In the genomic region with DNA sequence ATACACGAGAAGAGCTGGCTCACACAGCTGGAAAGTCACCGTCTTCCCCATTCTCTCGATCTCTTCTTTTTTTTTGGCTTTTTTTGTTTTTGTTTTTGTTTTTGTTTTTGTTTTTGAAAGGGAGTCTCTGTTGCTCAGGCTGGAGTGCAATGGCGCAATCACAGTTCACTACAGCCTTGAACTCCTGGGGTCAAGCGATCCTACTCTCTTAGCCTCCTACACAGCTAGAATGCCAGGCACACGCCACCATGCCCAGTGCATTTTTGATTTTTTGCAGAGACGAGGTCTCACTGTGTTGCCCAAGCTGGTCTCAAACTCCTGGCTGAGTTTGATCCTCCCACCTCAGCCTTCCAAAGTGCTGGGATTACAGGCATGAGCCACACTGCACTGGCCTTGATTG, we compare ENCODE assay signal across 20 cellular contexts. TPM values are rescaled to one million over a fixed set of nuclear protein-coding genes. Genes with fewer than 3 reads are reported as not detected.
DNase-seq lines count a peak whose midpoint lies in the region; ATAC-seq and TF ChIP-seq lines count a peak whose summit lies in the region.
"Had no signal": no experiment of that assay in that cellular context is flagged by ENCODE, and none has a peak within 500 bp of the region (broad histone marks: within the 10 kb centered on the region; RNA-seq: fewer than 3 reads in every experiment).

No MANE protein-coding gene starts in this region.

- no peaks in the 10 kb centered on the region; a peak in 1 of 22 replicates for H3K27me3 ChIP-seq in BLaER1 treated with 17β-estradiol and CSF1 and Interleukin-3, amounts not matched to agents 10 nM and 100 nM
- H3K27me3 ChIP-seq in breast epithelium (no peaks in the 10 kb centered on the region), gastroesophageal sphincter (peaks cover 7% of the 10 kb centered on the region), skeletal muscle tissue (ENCODE audit: control insufficient read depth in 3 of 3, insufficient read depth in 3 of 3, low read length in 3 of 3) (no peaks in the 10 kb centered on the region)
- no peaks in the 10 kb centered on the region for H3K27me3 ChIP-seq in CD8-positive, alpha-beta T cell (ENCODE audit: insufficient read depth, low read length)
- H3K27me3 ChIP-seq: thyroid gland had no signal

- H3K27me3 Mint-ChIP-seq in CD8-positive, alpha-beta T cell (ENCODE audit: low read depth) = no peaks in the 10 kb centered on the region

- no peaks in the 10 kb centered on the region for H3K36me3 Mint-ChIP-seq in CD8-positive, alpha-beta T cell

- H3K27ac Mint-ChIP-seq in CD8-positive, alpha-beta T cell = no peak overlapping the region
- H3K27ac Mint-ChIP-seq: CD4-positive, CD25-positive, alpha-beta regulatory T cell had no signal

- no peaks in the 10 kb centered on the region for H3K9me3 Mint-ChIP-seq in CD8-positive, alpha-beta T cell
- H3K9me3 Mint-ChIP-seq: CD4-positive, CD25-positive, alpha-beta regulatory T cell had no signal

- peaks cover 13% of the 10 kb centered on the region for H3K4me1 Mint-ChIP-seq in CD8-positive, alpha-beta T cell (ENCODE audit: low read depth)

- 77 to 81% methylated on average over 3 of the region's 7 CpGs for WGBS in gastroesophageal sphincter (ENCODE audit: low coverage in 1 of 2), 2 donors

- no peak overlapping the region for H3K9ac ChIP-seq in BLaER1 treated with 17β-estradiol and CSF1 and Interleukin-3, amounts not matched to agents 10 nM and 100 nM
- no peak overlapping the region for H3K9ac ChIP-seq in skeletal muscle tissue (ENCODE audit: low read depth in 1 of 3, low read length in 3 of 3)

- CTCF ChIA-PET in CD8-positive, alpha-beta T cell (lab: Charles Lee) = interaction anchor here (1.0 to 4.9 kb wide), 3 partner anchors 34 to 121 kb away, joined by 3 to 24 read pairs (median 5); partner anchors contain the start of gene FXYD5

- no peak for TF ChIP-seq CTCF in breast epithelium (IDR thresholded peaks at IDR 0.05)
- TF ChIP-seq CTCF in gastroesophageal sphincter (IDR thresholded peaks at IDR 0.05) = no peak
- TF ChIP-seq CTCF in CD8-positive, alpha-beta T cell (IDR thresholded peaks at IDR 0.05) = no peak

- ATAC-seq in gastroesophageal sphincter = no peak
- ATAC-seq in GM21786 (IDR thresholded peaks at IDR 0.05; ENCODE audit: unreplicated experiment) = no peak
- ATAC-seq in CD8-positive, alpha-beta T cell = no peak
- ATAC-seq: Panc1 had no signal

- H3K4me1 ChIP-seq in BLaER1 treated with 17β-estradiol and CSF1 and Interleukin-3, amounts not matched to agents 10 nM and 100 nM = peaks cover 57 to 76% (median 70%) of the 10 kb centered on the region in 10 experiments
- H3K4me1 ChIP-seq in breast epithelium = peaks cover 3 to 28% of the 10 kb centered on the region in 2 donors
- peaks cover 0 to 45% (median 0%) of the 10 kb centered on the region in 3 donors for H3K4me1 ChIP-seq in gastroesophageal sphincter
- peaks cover 29 to 45% (median 34%) of the 10 kb centered on the region in 3 donors for H3K4me1 ChIP-seq in skeletal muscle tissue (ENCODE audit: control insufficient read depth in 3 of 3, insufficient read depth in 3 of 3, low read length in 3 of 3)
- H3K4me1 ChIP-seq in CD8-positive, alpha-beta T cell (ENCODE audit: insufficient read depth, low read length) = peaks cover 13% of the 10 kb centered on the region

- intact Hi-C loops in breast epithelium (cut with DNase I; ENCODE audit: low total_unique reads) = no loop called here
- intact Hi-C loops in CD8-positive, alpha-beta T cell (cut with DNase I, micrococcal nuclease) = no loop called here

- DNase-seq in breast epithelium (ENCODE audit: low spot score in 2 of 2) (no peak), islet precursor cell (no peak), C1 segment of cervical spinal cord (lab: John Stamatoyannopoulos, UW) (no peak)
- DNase-seq in CD8-positive, alpha-beta T cell = no peak
- DNase-seq: activated CD4-positive, alpha-beta T cell treated with anti-CD3 and anti-CD28 coated beads for 48 hours; activated CD8-positive, alpha-beta memory T cell treated with anti-CD3 and anti-CD28 coated beads, Interleukin-2, amount 50 U/mL, for 4 hours; activated naive CD4-positive, alpha-beta T cell treated with Interleukin-2 at 50 U/mL for 16 hours; CD4-positive, CD25-positive, alpha-beta regulatory T cell; DMS79; KBM-7; NCI-H1092; thyroid gland had no signal

- TF ChIP-seq POLR2A in breast epithelium (IDR thresholded peaks at IDR 0.05) (no peak), gastroesophageal sphincter (IDR thresholded peaks at IDR 0.05) (no peak)

- peak overlapping the region in 6 of 11 experiments; percentile 11 to 57 (median 44); a peak in 6 of 22 replicates for H3K27ac ChIP-seq in BLaER1 treated with 17β-estradiol and CSF1 and Interleukin-3, amounts not matched to agents 10 nM and 100 nM
- H3K27ac ChIP-seq in breast epithelium = peak overlapping the region; percentile 86 to 90
- peak overlapping the region in 3 of 4 donors; percentile 60 to 91 (median 68) for H3K27ac ChIP-seq in gastroesophageal sphincter
- H3K27ac ChIP-seq in skeletal muscle tissue (ENCODE audit: low read depth, low read length) = peak overlapping the region; percentile 78
- no peak overlapping the region for H3K27ac ChIP-seq in CD8-positive, alpha-beta T cell (ENCODE audit: low read depth, low read length)
- H3K27ac ChIP-seq: thyroid gland had no signal

- no peaks in the 10 kb centered on the region for H3K36me3 ChIP-seq in BLaER1 treated with 17β-estradiol and CSF1 and Interleukin-3, amounts not matched to agents 10 nM and 100 nM
- no peaks in the 10 kb centered on the region for H3K36me3 ChIP-seq in breast epithelium
- H3K36me3 ChIP-seq in gastroesophageal sphincter = no peaks in the 10 kb centered on the region
- no peaks in the 10 kb centered on the region for H3K36me3 ChIP-seq in skeletal muscle tissue (ENCODE audit: control insufficient read depth in 3 of 3, insufficient read depth in 3 of 3, low read length in 3 of 3)
- H3K36me3 ChIP-seq in CD8-positive, alpha-beta T cell (ENCODE audit: insufficient read depth, low read length) = no peaks in the 10 kb centered on the region
- H3K36me3 ChIP-seq: thyroid gland had no signal

- no peak for TF ChIP-seq EP300 in gastroesophageal sphincter (IDR thresholded peaks at IDR 0.05)

- H3K4me3 ChIP-seq in BLaER1 treated with 17β-estradiol and CSF1 and Interleukin-3, amounts not matched to agents 10 nM and 100 nM = no peak overlapping the region
- H3K4me3 ChIP-seq in breast epithelium (peak overlapping the region in 2 of 3 donors; percentile 60 to 75), gastroesophageal sphincter (no peak overlapping the region), skeletal muscle tissue (ENCODE audit: low read length in 3 of 3) (no peak overlapping the region)
- H3K4me3 ChIP-seq in CD8-positive, alpha-beta T cell (ENCODE audit: low read depth, low read length) = no peak overlapping the region
- H3K4me3 ChIP-seq: thyroid gland had no signal

- no peaks in the 10 kb centered on the region for H4K20me1 ChIP-seq in BLaER1 treated with 17β-estradiol and CSF1 and Interleukin-3, amounts not matched to agents 10 nM and 100 nM

- H3K9me3 ChIP-seq in BLaER1 treated with 17β-estradiol and CSF1 and Interleukin-3, amounts not matched to agents 10 nM and 100 nM (replicated peaks in 1 of 11) = no peaks in the 10 kb centered on the region
- no peaks in the 10 kb centered on the region for H3K9me3 ChIP-seq in breast epithelium
- H3K9me3 ChIP-seq in gastroesophageal sphincter = no peaks in the 10 kb centered on the region
- H3K9me3 ChIP-seq in skeletal muscle tissue (ENCODE audit: control insufficient read depth in 3 of 3, low read length in 3 of 3) = no peaks in the 10 kb centered on the region
- H3K9me3 ChIP-seq in CD8-positive, alpha-beta T cell (ENCODE audit: low read length) = no peaks in the 10 kb centered on the region
- H3K9me3 ChIP-seq: thyroid gland had no signal

- POLR2A ChIA-PET in CD8-positive, alpha-beta T cell (lab: Charles Lee) = no interaction called here

- H3K4me2 ChIP-seq in BLaER1 treated with 17β-estradiol and CSF1 and Interleukin-3, amounts not matched to agents 10 nM and 100 nM = peak overlapping the region in 10 of 11 experiments; percentile 31 to 79 (median 63); a peak in 18 of 22 replicates

- H3K4me3 Mint-ChIP-seq in CD8-positive, alpha-beta T cell = no peak overlapping the region
- H3K4me3 Mint-ChIP-seq: CD4-positive, CD25-positive, alpha-beta regulatory T cell had no signal

RNA-seq across cellular contexts. Expression of gene FXYD3, which starts 4.0 kb away (rescaled TPM):
- total RNA-seq in breast epithelium (100 to 1,000 TPM in 2 of 3 donors, not detected in 1; 135 to 318 TPM), gastroesophageal sphincter (10 to 100 TPM in 1 of 4 donors, 1 to 10 TPM in 3; 1.2 to 38.8 (median 4.2) TPM), skeletal muscle tissue (not detected)
- total RNA-seq in CD8-positive, alpha-beta T cell = not detected
- total RNA-seq: A673; CD4-positive, CD25-positive, alpha-beta regulatory T cell; H7; osteocyte had no signal

RNA-seq across cellular contexts. Expression of gene LGI4, which starts 15.3 kb away (rescaled TPM):
- 10 to 100 TPM in 1 of 3 donors, 1 to 10 TPM in 2; 4.3 to 37.8 (median 5.3) TPM for total RNA-seq in breast epithelium
- total RNA-seq in gastroesophageal sphincter = 10 to 100 TPM; 24.8 to 47.9 (median 36.2) TPM
- 5.2 TPM for total RNA-seq in skeletal muscle tissue
- total RNA-seq in CD8-positive, alpha-beta T cell = under 1 TPM; 0.72 to 0.90 TPM
- total RNA-seq: A673 had no signal

RNA-seq across cellular contexts. Expression of gene FXYD1, which starts 19.0 kb away (rescaled TPM):
- total RNA-seq in breast epithelium (10 to 100 TPM; 15.5 to 75.5 (median 34.7) TPM), gastroesophageal sphincter (100 to 1,000 TPM in 1 of 4 donors, 10 to 100 TPM in 3; 42.8 to 140 (median 52.7) TPM), skeletal muscle tissue (45.4 TPM)
- total RNA-seq in CD8-positive, alpha-beta T cell = 1 to 10 TPM; 1.2 to 2.4 TPM
- total RNA-seq: A673 had no signal

RNA-seq across cellular contexts. Expression of gene FXYD7, which starts 23.5 kb away (rescaled TPM):
- total RNA-seq in breast epithelium = not detected
- total RNA-seq in gastroesophageal sphincter = not detected
- total RNA-seq in skeletal muscle tissue = 0.52 TPM
- 10 to 100 TPM; 12.1 to 13.5 TPM for total RNA-seq in CD8-positive, alpha-beta T cell
- total RNA-seq: osteocyte had no signal

RNA-seq across cellular contexts. Expression of gene FXYD5, which starts 35.0 kb away (rescaled TPM):
- total RNA-seq in breast epithelium = 10 to 100 TPM; 52.4 to 56.7 (median 56.2) TPM
- 10 to 100 TPM; 18.8 to 42.5 (median 33.0) TPM for total RNA-seq in gastroesophageal sphincter
- total RNA-seq in skeletal muscle tissue = 7.3 TPM
- total RNA-seq in CD8-positive, alpha-beta T cell = 100 to 1,000 TPM; 426 to 440 TPM

Comparison
In these comparisons a context has a peak if more than half of its experiments do, and no peak if none do; other contexts are left out.
1. H3K4me3 ChIP-seq: peak in breast epithelium (2 of 3); none in BLaER1 treated with 17β-estradiol and CSF1 and Interleukin-3, amounts not matched to agents 10 nM and 100 nM (0 of 10), gastroesophageal sphincter (0 of 2), skeletal muscle tissue (0 of 3) and CD8-positive, alpha-beta T cell (single experiment).
2. RNA of gene FXYD1, which starts 19.0 kb away (total RNA-seq): 42.8 to 140 TPM in gastroesophageal sphincter, 45.4 TPM in skeletal muscle tissue (single experiment) and 15.5 to 75.5 TPM in breast epithelium; 1.2 to 2.4 TPM in CD8-positive, alpha-beta T cell; every median in the first group is over 4 times any median in the second.